In the genomic region with DNA sequence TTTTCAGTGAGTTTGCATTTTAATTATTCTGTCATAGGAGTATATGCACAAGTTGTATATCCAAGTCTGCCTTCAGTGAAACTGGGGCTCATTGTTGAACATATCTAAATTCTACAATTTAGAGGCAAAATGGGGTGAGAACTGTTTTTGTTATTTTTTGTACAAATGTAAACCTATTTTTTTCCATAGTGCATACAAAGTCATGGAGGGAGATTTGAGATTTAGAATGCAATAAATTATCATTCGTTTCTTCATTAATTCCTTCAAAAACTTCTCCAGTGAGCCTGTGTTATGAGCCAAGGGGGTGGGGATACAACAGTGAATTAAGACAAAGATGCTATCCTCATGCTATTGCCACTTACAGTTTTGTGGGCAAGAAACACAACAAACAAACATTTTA, we compare ENCODE assay signal across 38 cellular contexts. TPM values are rescaled to one million over a fixed set of nuclear protein-coding genes. Genes with fewer than 3 reads are reported as not detected.
"Had no signal": no experiment of that assay in that cellular context is flagged by ENCODE, and none has a peak within 500 bp of the region (broad histone marks: within the 10 kb centered on the region; RNA-seq: fewer than 3 reads in every experiment).

No MANE protein-coding gene starts in this region.

- H3K4me3 ChIP-seq: esophagus squamous epithelium, gastroesophageal sphincter, heart right ventricle had no signal

- H3K4me1 Mint-ChIP-seq: activated B cell treated with CpG ODN at 0.5 μM for 24 hours; activated T-helper 17 cell treated with anti-CD3 and anti-CD28 coated beads, Interleukin-2, amount 50 U/mL, for 72 hours; central memory CD8-positive, alpha-beta T cell; T-helper 17 cell had no signal

- H3K4me1 ChIP-seq: esophagus squamous epithelium, gastroesophageal sphincter, heart right ventricle had no signal

- H3K4me3 Mint-ChIP-seq: activated B cell treated with CpG ODN at 0.5 μM for 24 hours; activated CD8-positive, alpha-beta T cell treated with anti-CD3 and anti-CD28 coated beads for 36 hours; activated naive CD8-positive, alpha-beta T cell; activated T-cell treated with anti-CD3 and anti-CD28 coated beads, Interleukin-2, amount 50 U/mL, for 4 hours; activated T-helper 17 cell treated with anti-CD3 and anti-CD28 coated beads, Interleukin-2, amount 50 U/mL, for 72 hours; central memory CD8-positive, alpha-beta T cell; effector memory CD8-positive, alpha-beta T cell; T-helper 17 cell had no signal

- DNase-seq: activated B cell treated with CpG ODN at 0.5 μM for 24 hours; activated CD4-positive, alpha-beta T cell treated with anti-CD3 and anti-CD28 coated beads for 48 hours; activated CD4-positive, alpha-beta T cell treated with anti-CD3 and anti-CD28 coated beads, Interleukin-2, amount 50 U/mL, for 1 hour; activated CD4-positive, alpha-beta T cell treated with anti-CD3 and anti-CD28 coated beads, Interleukin-2, amount 50 U/mL, for 48 hours; activated CD8-positive, alpha-beta memory T cell treated with anti-CD3 and anti-CD28 coated beads for 24 hours; activated CD8-positive, alpha-beta T cell treated with anti-CD3 and anti-CD28 coated beads for 36 hours; activated effector memory CD4-positive, alpha-beta T cell treated with Interleukin-2 at 50 U/mL for 16 hours; activated gamma-delta T cell treated with Interleukin-2 at 50 U/mL for 16 hours; activated naive CD4-positive, alpha-beta T cell treated with anti-CD3 and anti-CD28 coated beads, Interleukin-2, amount 50 U/mL, for 16 hours; activated naive CD4-positive, alpha-beta T cell treated with Interleukin-2 at 50 U/mL for 16 hours; activated T-cell treated with anti-CD3 and anti-CD28 coated beads, Interleukin-2, amount 50 U/mL, for 4 hours; amniotic stem cell; anterior cingulate cortex; brain microvascular endothelial cell; cortex of kidney; dermis blood vessel endothelial cell; effector CD4-positive, alpha-beta T cell; effector memory CD8-positive, alpha-beta T cell; esophagus squamous epithelium; foreskin melanocyte; heart right ventricle; T-helper 1 cell; T-helper 17 cell had no signal

- H3K27me3 ChIP-seq: brain microvascular endothelial cell, esophagus squamous epithelium, gastroesophageal sphincter, heart right ventricle had no signal

- H3K27ac ChIP-seq: brain microvascular endothelial cell, epithelial cell of prostate, esophagus squamous epithelium, gastroesophageal sphincter, heart right ventricle had no signal

- H3K9me3 ChIP-seq: esophagus squamous epithelium, gastroesophageal sphincter, heart right ventricle had no signal

- H3K27me3 Mint-ChIP-seq: activated B cell treated with CpG ODN at 0.5 μM for 24 hours; activated CD8-positive, alpha-beta T cell treated with anti-CD3 and anti-CD28 coated beads for 36 hours; activated naive CD8-positive, alpha-beta T cell; activated T-helper 17 cell treated with anti-CD3 and anti-CD28 coated beads, Interleukin-2, amount 50 U/mL, for 72 hours; central memory CD8-positive, alpha-beta T cell; effector memory CD8-positive, alpha-beta T cell; T-helper 17 cell had no signal

- H3K27ac Mint-ChIP-seq: activated B cell treated with CpG ODN at 0.5 μM for 24 hours; activated CD8-positive, alpha-beta T cell treated with anti-CD3 and anti-CD28 coated beads for 36 hours; activated naive CD8-positive, alpha-beta T cell; activated T-helper 17 cell treated with anti-CD3 and anti-CD28 coated beads, Interleukin-2, amount 50 U/mL, for 72 hours; effector memory CD8-positive, alpha-beta T cell; T-helper 17 cell had no signal

- ATAC-seq: activated CD4-positive, CD25-positive, alpha-beta regulatory T cell treated with anti-CD3 and anti-CD28 coated beads, Interleukin-2, amount 50 U/mL, for 24 hours; activated CD8-positive, alpha-beta T cell treated with anti-CD3 and anti-CD28 coated beads for 36 hours; activated T-cell treated with anti-CD3 and anti-CD28 coated beads, Interleukin-2, amount 50 U/mL, for 4 hours; activated T-helper 17 cell treated with anti-CD3 and anti-CD28 coated beads, Interleukin-2, amount 50 U/mL, for 72 hours; effector memory CD8-positive, alpha-beta T cell; gastroesophageal sphincter; heart right ventricle; T-helper 17 cell had no signal

- H3K9me3 Mint-ChIP-seq: activated T-cell treated with anti-CD3 and anti-CD28 coated beads, Interleukin-2, amount 50 U/mL, for 4 hours; central memory CD8-positive, alpha-beta T cell had no signal

- H3K36me3 ChIP-seq: brain microvascular endothelial cell, esophagus squamous epithelium, gastroesophageal sphincter, heart right ventricle had no signal

- H3K36me3 Mint-ChIP-seq: activated naive CD8-positive, alpha-beta T cell had no signal

RNA-seq across cellular contexts. Expression of gene RHAG, which starts 29.8 kb away (rescaled TPM):
- total RNA-seq: activated B cell treated with CpG ODN at 0.5 μM for 24 hours; activated CD8-positive, alpha-beta T cell treated with anti-CD3 and anti-CD28 coated beads for 36 hours; activated T-helper 17 cell treated with anti-CD3 and anti-CD28 coated beads, Interleukin-2, amount 50 U/mL, for 72 hours; astrocyte; bronchial epithelial cell; cardiac septum; chondrocyte; dermis blood vessel endothelial cell; endothelial cell of umbilical vein; fibroblast of lung; fibroblast of villous mesenchyme; glomerular endothelial cell; T-helper 17 cell had no signal
- polyA plus RNA-seq: endothelial cell of umbilical vein, fibroblast of lung had no signal

RNA-seq across cellular contexts. Expression of gene CRISP2, which starts 46.9 kb away (rescaled TPM):
- total RNA-seq: activated B cell treated with CpG ODN at 0.5 μM for 24 hours; activated CD8-positive, alpha-beta T cell treated with anti-CD3 and anti-CD28 coated beads for 36 hours; activated T-cell treated with anti-CD3 and anti-CD28 coated beads, Interleukin-2, amount 50 U/mL, for 4 hours; activated T-helper 17 cell treated with anti-CD3 and anti-CD28 coated beads, Interleukin-2, amount 50 U/mL, for 72 hours; astrocyte; bronchial epithelial cell; cardiac septum; chondrocyte; dermis blood vessel endothelial cell; endothelial cell of umbilical vein; fibroblast of lung; fibroblast of villous mesenchyme; gastroesophageal sphincter; glomerular endothelial cell; heart right ventricle; T-helper 17 cell had no signal
- polyA plus RNA-seq: adipose tissue, endothelial cell of umbilical vein, fibroblast of lung, heart right ventricle had no signal
